ENCODE assay signal across 13 cellular contexts in genomic region chr19:32223595-32224370, GRCh38.
DNase-seq lines count a peak whose midpoint lies in the region; ATAC-seq, FAIRE-seq and TF ChIP-seq lines count a peak whose summit lies in the region.
"Had no signal": no experiment of that assay in that cellular context is flagged by ENCODE, and none has a peak within 500 bp of the region (broad histone marks: within the 10 kb centered on the region; RNA-seq: fewer than 3 reads in every experiment).

No MANE protein-coding gene starts in this region.

- no peak for TF ChIP-seq EP300 in GM12878 (IDR thresholded peaks at IDR 0.05; ENCODE audit: borderline replicate concordance in 1 of 2, control insufficient read depth in 1 of 2, low read depth in 2 of 2, low read length in 2 of 2)

- FAIRE-seq in GM12878 (lab: Jason Lieb, UNC) (no peak), GM12892 (lab: Jason Lieb, UNC) (no peak)

- POLR2A ChIA-PET in GM12878 (lab: Charles Lee): no interaction called here

- DNase-seq in heart left ventricle (no peak), left ventricle myocardium superior (no peak), GM12878 (ENCODE audit: low read depth, low spot score) (no peak), mesenteric fat pad (ENCODE audit: low spot score) (peak; percentile 64), GM12892 (ENCODE audit: insufficient read length) (no peak), brain microvascular endothelial cell (no peak)
- DNase-seq in activated T-helper 1 cell treated with anti-CD3 and anti-CD28 coated beads, Interleukin-12 subunit alpha, Interleukin-12 subunit beta, Interleukin-2, Interleukin-4 antibody, amounts not matched to agents 30 ng/mL and 10 ng/mL and 1 ng/mL, durations not matched to agents 14 hours and 24 hours and 36 hours (ENCODE audit: low spot score): no peak

- H3K4me1 ChIP-seq in heart left ventricle: peaks cover 0 to 9% (median 4%) of the 10 kb centered on the region in 12 donors
- H3K4me1 ChIP-seq in GM12878 (ENCODE audit: control insufficient read depth, insufficient read depth, low read length): no peaks in the 10 kb centered on the region

- TF ChIP-seq RAD21 in GM12878 (IDR thresholded peaks at IDR 0.05; ENCODE audit: insufficient read depth, low read depth, low read length): no peak

- CTCF ChIA-PET in GM12878 (lab: Yijun Ruan, JAX): interaction anchor here (0.7 to 3.7 kb wide), 7 partner anchors 11 to 1557 kb away, joined by 3 to 12 read pairs (median 3); no protein-coding TSS in a partner anchor

- no peak overlapping the region for H3K4me3 Mint-ChIP-seq in activated T-helper 1 cell treated with anti-CD3 and anti-CD28 coated beads, Interleukin-12 subunit alpha, Interleukin-12 subunit beta, Interleukin-2, Interleukin-4 antibody, amounts not matched to agents 30 ng/mL and 10 ng/mL and 1 ng/mL, durations not matched to agents 14 hours and 24 hours and 36 hours

- intact Hi-C loops in heart left ventricle (cut with DNase I): loop anchor here (1.0 to 10.0 kb wide), 11 partner anchors 179 to 1556 kb away; no protein-coding TSS in a partner anchor
- intact Hi-C loops in left ventricle myocardium superior (cut with micrococcal nuclease): no loop called here
- intact Hi-C loops in GM12878 (cut with micrococcal nuclease; ENCODE audit: unreplicated experiment): loop anchor here (1.0 to 5.0 kb wide), 2 partner anchors 1540 to 1556 kb away; no protein-coding TSS in a partner anchor
- intact Hi-C loops in activated T-helper 1 cell treated with anti-CD3 and anti-CD28 coated beads, Interleukin-12 subunit alpha, Interleukin-12 subunit beta, Interleukin-2, Interleukin-4 antibody, amounts not matched to agents 30 ng/mL and 10 ng/mL and 1 ng/mL, durations not matched to agents 14 hours and 24 hours and 36 hours (cut with micrococcal nuclease): loop anchor here (1.0 to 10.0 kb wide), 3 partner anchors 1541 to 1999 kb away; no protein-coding TSS in a partner anchor

- TF ChIP-seq CTCF in heart left ventricle (IDR thresholded peaks at IDR 0.05) (no peak), GM12878 (IDR thresholded peaks at IDR 0.05 in 2 of 3, conservative IDR thresholded peaks at IDR 0.05 in 1 of 3; ENCODE audit: control insufficient read depth in 2 of 3, extremely low read depth in 1 of 3, insufficient read depth in 1 of 3, low read depth in 3 of 3, low read length in 3 of 3) (no peak), brain microvascular endothelial cell (IDR thresholded peaks at IDR 0.05; ENCODE audit: low read depth, low read length, missing control alignments) (no peak)

- no peaks in the 10 kb centered on the region for H3K36me3 Mint-ChIP-seq in activated T-helper 1 cell treated with anti-CD3 and anti-CD28 coated beads, Interleukin-12 subunit alpha, Interleukin-12 subunit beta, Interleukin-2, Interleukin-4 antibody, amounts not matched to agents 30 ng/mL and 10 ng/mL and 1 ng/mL, durations not matched to agents 14 hours and 24 hours and 36 hours (ENCODE audit: low read depth)

- H3K4me3 ChIP-seq in heart left ventricle (peak overlapping the region in 7 of 12 donors; percentile 16 to 49 (median 35)), GM12878 (no peak overlapping the region), brain microvascular endothelial cell (ENCODE audit: low read depth, low read length) (no peak overlapping the region)

- WGBS in heart left ventricle, 4 donors: 31 to 47% (median 42%) methylated on average over 12 to 29 of the region's 29 CpGs
- 10% methylated on average over 29 of the region's 29 CpGs for WGBS in GM12878 (ENCODE audit: insufficient coverage, insufficient replicate concordance, low lambda C conversion rate, missing lambda C conversion rate)

- H3K36me3 ChIP-seq in heart left ventricle (no peaks in the 10 kb centered on the region), GM12878 (ENCODE audit: control insufficient read depth in 2 of 2, insufficient read depth in 2 of 2, low read length in 1 of 2) (no peaks in the 10 kb centered on the region), brain microvascular endothelial cell (replicated peaks) (no peaks in the 10 kb centered on the region)
- H3K36me3 ChIP-seq: ascending aorta, esophagus muscularis mucosa, stomach had no signal

- TF ChIP-seq POLR2A in heart left ventricle (IDR thresholded peaks at IDR 0.05) (no peak), GM12878 (IDR thresholded peaks at IDR 0.05; ENCODE audit: low read depth, low read length) (no peak), GM12892 (IDR thresholded peaks at IDR 0.05; ENCODE audit: low read depth, low read length) (no peak)

- H2AFZ ChIP-seq in GM12878 (ENCODE audit: control insufficient read depth, low read depth, low read length): no peak overlapping the region

- peak overlapping the region; percentile 42; the same call in 1 of the 2 replicates for H3K4me2 ChIP-seq in GM12878 (ENCODE audit: control insufficient read depth, insufficient read depth)

- H3K27me3 Mint-ChIP-seq in activated T-helper 1 cell treated with anti-CD3 and anti-CD28 coated beads, Interleukin-12 subunit alpha, Interleukin-12 subunit beta, Interleukin-2, Interleukin-4 antibody, amounts not matched to agents 30 ng/mL and 10 ng/mL and 1 ng/mL, durations not matched to agents 14 hours and 24 hours and 36 hours (ENCODE audit: insufficient read depth): peaks cover 29% of the 10 kb centered on the region

- peak in 1 of 4 donors; percentile 24 for ATAC-seq in heart left ventricle
- ATAC-seq in left ventricle myocardium superior: no peak
- ATAC-seq in GM12878: no peak; the same call in 2 of the 3 replicates
- ATAC-seq in GM18868 (IDR thresholded peaks at IDR 0.05; ENCODE audit: unreplicated experiment): no peak

- peaks cover 0 to 57% (median 16%) of the 10 kb centered on the region in 9 donors for H3K27me3 ChIP-seq in heart left ventricle
- H3K27me3 ChIP-seq in GM12878 (replicated peaks in 1 of 2; ENCODE audit: control insufficient read depth in 2 of 2, insufficient read depth in 2 of 2, low read length in 1 of 2): no peaks in the 10 kb centered on the region; a peak in 1 of 4 replicates
- peaks cover 6% of the 10 kb centered on the region for H3K27me3 ChIP-seq in brain microvascular endothelial cell (replicated peaks)
- H3K27me3 ChIP-seq: ascending aorta had no signal

- H3K27ac Mint-ChIP-seq in activated T-helper 1 cell treated with anti-CD3 and anti-CD28 coated beads, Interleukin-12 subunit alpha, Interleukin-12 subunit beta, Interleukin-2, Interleukin-4 antibody, amounts not matched to agents 30 ng/mL and 10 ng/mL and 1 ng/mL, durations not matched to agents 14 hours and 24 hours and 36 hours: no peak overlapping the region
- H3K27ac Mint-ChIP-seq: activated B cell treated with CpG ODN at 0.5 μM for 24 hours had no signal

- BruUV-seq in GM12878 (replicated peaks; lab: Mats Ljungman, UMichigan): no TSS peak

- RAD21 ChIA-PET in GM12878 (lab: Charles Lee; ENCODE audit: unreplicated experiment): interaction anchor here (0.6 to 0.9 kb wide), 2 partner anchors 1180 to 1556 kb away, joined by 3 to 5 read pairs; no protein-coding TSS in a partner anchor

- H3K9me3 ChIP-seq in heart left ventricle (no peaks in the 10 kb centered on the region), GM12878 (replicated peaks; ENCODE audit: control insufficient read depth, insufficient read depth, low read length) (no peaks in the 10 kb centered on the region)
- H3K9me3 ChIP-seq: ascending aorta, esophagus muscularis mucosa, stomach had no signal

- in situ Hi-C loops in GM12878 (cut with MboI) (no loop called here), brain microvascular endothelial cell (cut with HindIII; ENCODE audit: low pct_ligation_motif_present, low sequenced_read_pairs) (no loop called here)

- H3K9ac ChIP-seq in GM12878 (ENCODE audit: control insufficient read depth, insufficient read depth, low read length): no peak overlapping the region

- SMC1A ChIA-PET in GM12878 (lab: Charles Lee; ENCODE audit: uncharacterized antibody, unreplicated experiment): interaction anchor here (1.2 to 2.2 kb wide), 3 partner anchors 15 to 1541 kb away, joined by 3 to 6 read pairs (median 3); no protein-coding TSS in a partner anchor

- H3K9me3 Mint-ChIP-seq in activated T-helper 1 cell treated with anti-CD3 and anti-CD28 coated beads, Interleukin-12 subunit alpha, Interleukin-12 subunit beta, Interleukin-2, Interleukin-4 antibody, amounts not matched to agents 30 ng/mL and 10 ng/mL and 1 ng/mL, durations not matched to agents 14 hours and 24 hours and 36 hours: no peaks in the 10 kb centered on the region
- H3K9me3 Mint-ChIP-seq: activated B cell treated with CpG ODN at 0.5 μM for 24 hours had no signal

- H3K27ac ChIP-seq in heart left ventricle (no peak overlapping the region), GM12878 (ENCODE audit: control insufficient read depth, insufficient read depth) (no peak overlapping the region), brain microvascular endothelial cell (no peak overlapping the region)
- H3K27ac ChIP-seq: ascending aorta, C4-2B, esophagus muscularis mucosa, stomach had no signal

- no peaks in the 10 kb centered on the region for H3K79me2 ChIP-seq in GM12878 (ENCODE audit: control insufficient read depth, insufficient read depth, low read length)

- no peaks in the 10 kb centered on the region for H4K20me1 ChIP-seq in GM12878 (ENCODE audit: control insufficient read depth, insufficient read depth)

- peaks cover 7% of the 10 kb centered on the region for H3K4me1 Mint-ChIP-seq in activated T-helper 1 cell treated with anti-CD3 and anti-CD28 coated beads, Interleukin-12 subunit alpha, Interleukin-12 subunit beta, Interleukin-2, Interleukin-4 antibody, amounts not matched to agents 30 ng/mL and 10 ng/mL and 1 ng/mL, durations not matched to agents 14 hours and 24 hours and 36 hours (ENCODE audit: low read depth)

TF ChIP-seq in GM12878, 131 proteins besides CTCF, POLR2A, EP300 and RAD21 (continues in another document):
- TF ChIP-seq GATAD2B (conservative IDR thresholded peaks at IDR 0.05; ENCODE audit: low read depth): no peak
- no peak for TF ChIP-seq ASH2L (IDR thresholded peaks at IDR 0.05; ENCODE audit: borderline replicate concordance, low read depth)
- TF ChIP-seq ZBED1 (IDR thresholded peaks at IDR 0.05; ENCODE audit: borderline replicate concordance): no peak

Comparison
In these comparisons a context has a peak if more than half of its experiments do, and no peak if none do; other contexts are left out.
1. H3K4me3 ChIP-seq: peak in heart left ventricle (7 of 12); none in GM12878 (single experiment) and brain microvascular endothelial cell (single experiment).